In genomic region chr2:24832526-24832925, GRCh38 we compare ENCODE assay signal across 18 cellular contexts. TPM values are rescaled to one million over a fixed set of nuclear protein-coding genes. Genes with fewer than 3 reads are reported as not detected.
DNase-seq lines count a peak whose midpoint lies in the region; ATAC-seq and TF ChIP-seq lines count a peak whose summit lies in the region.
"Had no signal": no experiment of that assay in that cellular context is flagged by ENCODE, and none has a peak within 500 bp of the region (broad histone marks: within the 10 kb centered on the region; RNA-seq: fewer than 3 reads in every experiment).

No MANE protein-coding gene starts in this region.

- H3K4me3 ChIP-seq in upper lobe of right lung = no peak overlapping the region
- H3K4me3 ChIP-seq: colonic mucosa, GM12878, HAP-1, hepatocyte, right atrium auricular region, thyroid gland had no signal

- no peaks in the 10 kb centered on the region for H3K9me3 ChIP-seq in upper lobe of right lung
- H3K9me3 ChIP-seq: colonic mucosa, HAP-1, right atrium auricular region, thyroid gland had no signal

- H3K4me3 Mint-ChIP-seq in natural killer cell treated with Interleukin-12 subunit alpha and Interleukin-12 subunit beta and Interleukin-15 and Interleukin-18, amount 100 ng/mL, for 72 hours = no peak overlapping the region
- H3K4me3 Mint-ChIP-seq in natural killer cell (no peak overlapping the region), chondrocyte (ENCODE audit: unreplicated experiment) (no peak overlapping the region), nephron progenitor cell (no peak overlapping the region)
- H3K4me3 Mint-ChIP-seq: stimulated activated memory B cell treated with anti-CD40 and anti-IgM and Interleukin-4, amounts not matched to agents 10 μg/mL and 1 μg/mL and 100 μg/mL, for 72 hours had no signal

- no peaks in the 10 kb centered on the region for H3K27me3 Mint-ChIP-seq in natural killer cell treated with Interleukin-12 subunit alpha and Interleukin-12 subunit beta and Interleukin-15 and Interleukin-18, amount 100 ng/mL, for 72 hours
- no peaks in the 10 kb centered on the region for H3K27me3 Mint-ChIP-seq in natural killer cell (ENCODE audit: low read depth in 2 of 2)
- H3K27me3 Mint-ChIP-seq in chondrocyte (ENCODE audit: low read depth) = no peaks in the 10 kb centered on the region
- H3K27me3 Mint-ChIP-seq in nephron progenitor cell (ENCODE audit: low read depth, poor library complexity) = no peaks in the 10 kb centered on the region
- H3K27me3 Mint-ChIP-seq: stimulated activated memory B cell treated with anti-CD40 and anti-IgM and Interleukin-4, amounts not matched to agents 10 μg/mL and 1 μg/mL and 100 μg/mL, for 72 hours had no signal

- H3K36me3 ChIP-seq in upper lobe of right lung = peaks cover 4% of the 10 kb centered on the region
- H3K36me3 ChIP-seq: colonic mucosa, thyroid gland had no signal

- peaks cover 3 to 4% of the 10 kb centered on the region in 2 donors for H3K4me1 Mint-ChIP-seq in natural killer cell treated with Interleukin-12 subunit alpha and Interleukin-12 subunit beta and Interleukin-15 and Interleukin-18, amount 100 ng/mL, for 72 hours (ENCODE audit: low read depth in 2 of 2)
- H3K4me1 Mint-ChIP-seq in natural killer cell = peaks cover 4 to 10% of the 10 kb centered on the region in 2 donors
- peaks cover 5% of the 10 kb centered on the region for H3K4me1 Mint-ChIP-seq in chondrocyte (ENCODE audit: low read depth)
- H3K4me1 Mint-ChIP-seq in nephron progenitor cell = peaks cover 52% of the 10 kb centered on the region

- no peaks in the 10 kb centered on the region for H3K27me3 ChIP-seq in upper lobe of right lung
- H3K27me3 ChIP-seq: colonic mucosa, hepatocyte, right atrium auricular region, thyroid gland had no signal

- no peak overlapping the region for H3K27ac ChIP-seq in upper lobe of right lung
- H3K27ac ChIP-seq: colonic mucosa, hepatocyte, right atrium auricular region, thyroid gland had no signal

- DNase-seq in natural killer cell treated with Interleukin-12 subunit alpha and Interleukin-12 subunit beta and Interleukin-15 and Interleukin-18, amount 100 ng/mL, for 72 hours (ENCODE audit: low spot score) = peak; percentile 46
- DNase-seq in natural killer cell (no peak), chondrocyte (ENCODE audit: low spot score) (peak; percentile 46), nephron progenitor cell (no peak), upper lobe of right lung (peak; percentile 34), HuH-7 (ENCODE audit: low spot score) (no peak), NOMO-1 treated with DMSO at 0.1 percent for 48 hours (lab: John Stamatoyannopoulos, UW; ENCODE audit: unreplicated experiment) (no peak)
- DNase-seq: colonic mucosa, NCI-H226 had no signal

- peaks cover 5% of the 10 kb centered on the region for H3K4me1 ChIP-seq in upper lobe of right lung
- H3K4me1 ChIP-seq: colonic mucosa, HAP-1 had no signal

- no peak overlapping the region for H3K27ac Mint-ChIP-seq in natural killer cell treated with Interleukin-12 subunit alpha and Interleukin-12 subunit beta and Interleukin-15 and Interleukin-18, amount 100 ng/mL, for 72 hours
- H3K27ac Mint-ChIP-seq in natural killer cell (peak overlapping the region in 1 of 2 donors; percentile 56), chondrocyte (ENCODE audit: unreplicated experiment) (no peak overlapping the region), nephron progenitor cell (peak overlapping the region; percentile 98)
- H3K27ac Mint-ChIP-seq: stimulated activated memory B cell treated with anti-CD40 and anti-IgM and Interleukin-4, amounts not matched to agents 10 μg/mL and 1 μg/mL and 100 μg/mL, for 72 hours had no signal

- no peak for ATAC-seq in natural killer cell treated with Interleukin-12 subunit alpha and Interleukin-12 subunit beta and Interleukin-15 and Interleukin-18, amount 100 ng/mL, for 72 hours
- no peak for ATAC-seq in natural killer cell
- ATAC-seq in upper lobe of right lung = no peak
- ATAC-seq in GM18867 (IDR thresholded peaks at IDR 0.05; ENCODE audit: unreplicated experiment) = no peak
- ATAC-seq: activated CD4-positive, CD25-positive, alpha-beta regulatory T cell treated with anti-CD3 and anti-CD28 coated beads, Interleukin-2, amount 50 U/mL, for 24 hours; GM12878; stimulated activated memory B cell treated with anti-CD40 and anti-IgM and Interleukin-4, amounts not matched to agents 10 μg/mL and 1 μg/mL and 100 μg/mL, for 72 hours had no signal

- H3K36me3 Mint-ChIP-seq in natural killer cell treated with Interleukin-12 subunit alpha and Interleukin-12 subunit beta and Interleukin-15 and Interleukin-18, amount 100 ng/mL, for 72 hours = no peaks in the 10 kb centered on the region
- no peaks in the 10 kb centered on the region for H3K36me3 Mint-ChIP-seq in natural killer cell
- H3K36me3 Mint-ChIP-seq in chondrocyte (ENCODE audit: low read depth) = peaks cover 25% of the 10 kb centered on the region
- H3K36me3 Mint-ChIP-seq in nephron progenitor cell (ENCODE audit: low read depth) = peaks cover 36% of the 10 kb centered on the region

- TF ChIP-seq CTCF in natural killer cell (IDR thresholded peaks at IDR 0.05) (no peak), chondrocyte (IDR thresholded peaks at IDR 0.05) (no peak), nephron progenitor cell (IDR thresholded peaks at IDR 0.05) (no peak), upper lobe of right lung (IDR thresholded peaks at IDR 0.05) (no peak)

- intact Hi-C loops in natural killer cell (cut with micrococcal nuclease) (no loop called here), upper lobe of right lung (cut with DNase I) (no loop called here)

- no peaks in the 10 kb centered on the region for H3K9me3 Mint-ChIP-seq in natural killer cell treated with Interleukin-12 subunit alpha and Interleukin-12 subunit beta and Interleukin-15 and Interleukin-18, amount 100 ng/mL, for 72 hours
- H3K9me3 Mint-ChIP-seq in natural killer cell = no peaks in the 10 kb centered on the region
- no peaks in the 10 kb centered on the region for H3K9me3 Mint-ChIP-seq in chondrocyte (ENCODE audit: low read depth)
- H3K9me3 Mint-ChIP-seq in nephron progenitor cell = no peaks in the 10 kb centered on the region
- H3K9me3 Mint-ChIP-seq: activated T-helper 2 cell treated with anti-CD3 and anti-CD28 coated beads, Interferon-gamma antibody, Interleukin-2, Interleukin-4, amounts not matched to agents 10 μg/mL and 5 μg/mL and 100 μg/mL, durations not matched to agents 14 hours and 24 hours and 36 hours; stimulated activated memory B cell treated with anti-CD40 and anti-IgM and Interleukin-4, amounts not matched to agents 10 μg/mL and 1 μg/mL and 100 μg/mL, for 72 hours had no signal

RNA-seq across cellular contexts. Expression of gene CENPO, which starts 39.3 kb away (rescaled TPM):
- total RNA-seq in natural killer cell treated with Interleukin-12 subunit alpha and Interleukin-12 subunit beta and Interleukin-15 and Interleukin-18, amount 100 ng/mL, for 72 hours = 10 to 100 TPM; 35.3 to 69.1 TPM
- total RNA-seq in natural killer cell = 10 to 100 TPM in 2 of 3 donors, 1 to 10 TPM in 1; 8.1 to 15.1 (median 11.2) TPM
- total RNA-seq in chondrocyte = 10.6 to 17.8 TPM (median 10.9 TPM) in 3 replicates
- 6.5 TPM for total RNA-seq in upper lobe of right lung

RNA-seq across cellular contexts. Expression of gene PTRHD1, which starts 39.3 kb away (rescaled TPM):
- 10 to 100 TPM; 16.0 to 16.6 TPM for total RNA-seq in natural killer cell treated with Interleukin-12 subunit alpha and Interleukin-12 subunit beta and Interleukin-15 and Interleukin-18, amount 100 ng/mL, for 72 hours
- total RNA-seq in natural killer cell (10 to 100 TPM; 12.7 to 22.9 (median 15.9) TPM), chondrocyte (31.0 to 32.5 TPM (median 32.0 TPM) in 3 replicates), upper lobe of right lung (30.7 TPM)

Comparison
In these comparisons a context has a peak if more than half of its experiments do, and no peak if none do; other contexts are left out.
1. DNase-seq: peak in natural killer cell treated with Interleukin-12 subunit alpha and Interleukin-12 subunit beta and Interleukin-15 and Interleukin-18, amount 100 ng/mL, for 72 hours (single experiment), chondrocyte (single experiment) and upper lobe of right lung (single experiment); none in natural killer cell (single experiment), nephron progenitor cell (single experiment), HuH-7 (single experiment) and NOMO-1 treated with DMSO at 0.1 percent for 48 hours (single experiment).